ENCODE assay signal across 7 cellular contexts in genomic region chr19:4669723-4670480, GRCh38.
DNase-seq lines count a peak whose midpoint lies in the region; ATAC-seq and TF ChIP-seq lines count a peak whose summit lies in the region.

Gene MYDGF (minus strand): TSS chr19:4670342. CDS start chr19:4670334, 8 bp downstream.

- DNase-seq in NCI-H2227 (lab: John Stamatoyannopoulos, UW; ENCODE audit: unreplicated experiment) (peak; percentile 91), T47D (ENCODE audit: low read depth in 1 of 2, low spot score in 1 of 2) (peak; percentile 89 to 90), iPS-NIHi11 (ENCODE audit: low spot score) (peak; percentile 100)

- in situ Hi-C loops in T47D (cut with HindIII; ENCODE audit: low pct_unique_long_range_greater_than_20kb, low sequenced_read_pairs): no loop called here

- TF ChIP-seq CTCF in VCaP (conservative IDR thresholded peaks at IDR 0.05): no peak

- H3K4me3 ChIP-seq in skin epidermis: peak within 1 kb of the TSS; percentile 71 to 99 (median 91)

- ATAC-seq in GM18520 (IDR thresholded peaks at IDR 0.05; ENCODE audit: unreplicated experiment): peak; percentile 64
- ATAC-seq in HG03103 (IDR thresholded peaks at IDR 0.05; ENCODE audit: low read depth, unreplicated experiment): peak; percentile 86

- H3K27ac ChIP-seq in VCaP: peak within 1 kb of the TSS; percentile 53; the same call in 1 of the 2 replicates
- H3K27ac ChIP-seq in skin epidermis: peak within 1 kb of the TSS; percentile 32 to 95 (median 86)

Comparison
In these comparisons a context has a peak if more than half of its experiments do, and no peak if none do; other contexts are left out.
1. Peak in every context shown above with its lines: DNase-seq, ATAC-seq, H3K4me3 ChIP-seq and H3K27ac ChIP-seq.